8 cellular contexts compared by ENCODE assay signal in genomic region chr1:100132566-100133477, GRCh38. TPM values are rescaled to one million over a fixed set of nuclear protein-coding genes. Genes with fewer than 3 reads are reported as not detected.
DNase-seq lines count a peak whose midpoint lies in the region; ATAC-seq and TF ChIP-seq lines count a peak whose summit lies in the region.

TSS of gene SASS6 (minus strand) at chr1:100132930. CDS start at chr1:100132814, 116 bp downstream.
TSS of gene TRMT13 (plus strand) at chr1:100133163. CDS start at chr1:100133169, 6 bp downstream.

- peak within 1 kb of the TSS; percentile 91 for H3K4me2 ChIP-seq in parathyroid adenoma (ENCODE audit: low read length)

- no peaks in the 10 kb centered on the region for H3K27me3 Mint-ChIP-seq in activated naive CD8-positive, alpha-beta T cell treated with anti-CD3 and anti-CD28 coated beads, Interleukin-2, amount 50 U/mL, for 24 hours

- H3K9ac ChIP-seq in parathyroid adenoma = no peak within 1 kb of the TSS

- H3K9me3 Mint-ChIP-seq in activated naive CD8-positive, alpha-beta T cell treated with anti-CD3 and anti-CD28 coated beads, Interleukin-2, amount 50 U/mL, for 24 hours = no peaks in the 10 kb centered on the region

- H3K36me3 Mint-ChIP-seq in activated naive CD8-positive, alpha-beta T cell treated with anti-CD3 and anti-CD28 coated beads, Interleukin-2, amount 50 U/mL, for 24 hours (ENCODE audit: low read depth) = peaks cover 22% of the 10 kb centered on the region

- peak; percentile 17 for TF ChIP-seq POLR2A in transverse colon (IDR thresholded peaks at IDR 0.05)

- intact Hi-C loops in transverse colon (cut with DNase I; ENCODE audit: low total_unique reads) = loop anchor here (5.0 kb wide), 1 partner anchor 134 kb away; the partner anchor contains the start of gene RTCA

- peaks cover 11% of the 10 kb centered on the region for H3K36me3 ChIP-seq in cardiac muscle cell
- no peaks in the 10 kb centered on the region for H3K36me3 ChIP-seq in parathyroid adenoma (ENCODE audit: control insufficient read depth, insufficient read depth, low read length)
- H3K36me3 ChIP-seq in transverse colon = peaks cover 0 to 10% (median 4%) of the 10 kb centered on the region in 4 donors

- DNase-seq in GM12865 (ENCODE audit: low read depth) = peak; percentile 98
- DNase-seq in NCI-H1417 treated with DMSO at 0.1 percent for 48 hours (lab: John Stamatoyannopoulos, UW) = peak; percentile 82
- peak; percentile 97 for DNase-seq in SW480 (ENCODE audit: low spot score)
- DNase-seq in activated naive CD8-positive, alpha-beta T cell treated with anti-CD3 and anti-CD28 coated beads, Interleukin-2, amount 50 U/mL, for 24 hours = peak; percentile 92
- DNase-seq in cardiac muscle cell (ENCODE audit: low read depth in 1 of 2, low spot score in 1 of 2) = peak; percentile 98 to 99
- peak; percentile 98 for DNase-seq in transverse colon

- peak; percentile 95 for ATAC-seq in HG02763 (IDR thresholded peaks at IDR 0.05; ENCODE audit: unreplicated experiment)
- peak; percentile 92 for ATAC-seq in activated naive CD8-positive, alpha-beta T cell treated with anti-CD3 and anti-CD28 coated beads, Interleukin-2, amount 50 U/mL, for 24 hours

- WGBS in transverse colon (ENCODE audit: low coverage in 1 of 2), 2 donors = 0 to 1% methylated on average over 18 to 57 of the region's 57 CpGs

- peak within 1 kb of the TSS; percentile 80 for H3K27ac ChIP-seq in cardiac muscle cell
- H3K27ac ChIP-seq in parathyroid adenoma = peak within 1 kb of the TSS; percentile 75
- peak within 1 kb of the TSS; percentile 67 to 89 (median 83) for H3K27ac ChIP-seq in transverse colon

- TF ChIP-seq CTCF in GM12865 (IDR thresholded peaks at IDR 0.05; ENCODE audit: insufficient read depth, low read depth, low read length, missing control alignments) (no peak), cardiac muscle cell (IDR thresholded peaks at IDR 0.05; ENCODE audit: low read depth, low read length) (no peak), parathyroid adenoma (IDR thresholded peaks at IDR 0.05) (no peak), transverse colon (IDR thresholded peaks at IDR 0.05) (peak in 3 of 5 experiments; percentile 5 to 41 (median 33))

- H3K9me3 ChIP-seq in cardiac muscle cell (ENCODE audit: low read depth) (no peaks in the 10 kb centered on the region), parathyroid adenoma (ENCODE audit: control insufficient read depth, low read length) (no peaks in the 10 kb centered on the region), transverse colon (no peaks in the 10 kb centered on the region)

- H3K4me1 ChIP-seq in cardiac muscle cell (ENCODE audit: low read depth) = peaks cover 8% of the 10 kb centered on the region
- peaks cover 2% of the 10 kb centered on the region for H3K4me1 ChIP-seq in parathyroid adenoma
- peaks cover 15 to 20% (median 16%) of the 10 kb centered on the region in 4 donors for H3K4me1 ChIP-seq in transverse colon

- peak within 1 kb of the TSS; percentile 100 for H3K4me3 ChIP-seq in GM12865 (ENCODE audit: low read depth, low read length)
- H3K4me3 ChIP-seq in cardiac muscle cell = peak within 1 kb of the TSS; percentile 78
- H3K4me3 ChIP-seq in parathyroid adenoma (ENCODE audit: low read depth, low read length) = peak within 1 kb of the TSS; percentile 87
- peak within 1 kb of the TSS; percentile 61 to 99 (median 78) for H3K4me3 ChIP-seq in transverse colon

- peak within 1 kb of the TSS; percentile 97 for H2AFZ ChIP-seq in parathyroid adenoma

- H3K27ac Mint-ChIP-seq in activated naive CD8-positive, alpha-beta T cell treated with anti-CD3 and anti-CD28 coated beads, Interleukin-2, amount 50 U/mL, for 24 hours = peak within 1 kb of the TSS; percentile 97

- peak; percentile 44 for TF ChIP-seq EP300 in transverse colon (IDR thresholded peaks at IDR 0.05; ENCODE audit: low read depth)

- peak within 1 kb of the TSS; percentile 99 for H3K4me3 Mint-ChIP-seq in activated naive CD8-positive, alpha-beta T cell treated with anti-CD3 and anti-CD28 coated beads, Interleukin-2, amount 50 U/mL, for 24 hours

- H3K27me3 ChIP-seq in cardiac muscle cell (no peaks in the 10 kb centered on the region), parathyroid adenoma (ENCODE audit: control insufficient read depth, insufficient read depth, low read length) (no peaks in the 10 kb centered on the region), transverse colon (no peaks in the 10 kb centered on the region)

- peaks cover 47% of the 10 kb centered on the region for H3K4me1 Mint-ChIP-seq in activated naive CD8-positive, alpha-beta T cell treated with anti-CD3 and anti-CD28 coated beads, Interleukin-2, amount 50 U/mL, for 24 hours

- H3K79me2 ChIP-seq in parathyroid adenoma = no peaks in the 10 kb centered on the region

- in situ Hi-C loops in transverse colon (cut with MboI; ENCODE audit: low pct_ligation_motif_present in 1 of 4, low pct_unique_long_range_greater_than_20kb in 1 of 4, low sequenced_read_pairs in 3 of 4) = loop anchor here in 1 of 4 donors (25.0 kb wide), 1 partner anchor 329 kb away; no protein-coding TSS in a partner anchor

RNA-seq across cellular contexts. Expression of gene SASS6, which starts in this region (rescaled TPM):
- total RNA-seq in cardiac muscle cell = 1.8 and 4.2 TPM in 2 replicates
- 2.5 and 3.3 TPM in 2 replicates for polyA plus RNA-seq in cardiac muscle cell
- 1 to 10 TPM; 1.2 to 2.4 (median 2.0) TPM for total RNA-seq in transverse colon

RNA-seq across cellular contexts. Expression of gene TRMT13, which starts in this region (rescaled TPM):
- 13.9 and 15.0 TPM in 2 replicates for total RNA-seq in cardiac muscle cell
- polyA plus RNA-seq in cardiac muscle cell = 15.8 and 25.2 TPM in 2 replicates
- 10 to 100 TPM in 3 of 4 donors, 1 to 10 TPM in 1; 3.7 to 25.4 (median 16.7) TPM for total RNA-seq in transverse colon

Comparison
In these comparisons a context has a peak if more than half of its experiments do, and no peak if none do; other contexts are left out.
1. Peak in every context shown above with its lines: DNase-seq, ATAC-seq, H3K4me3 ChIP-seq and H3K27ac ChIP-seq.
2. CTCF ChIP-seq: peak in transverse colon (3 of 5); none in GM12865 (single experiment), cardiac muscle cell (single experiment) and parathyroid adenoma (single experiment).